Comparison of ENCODE assay signal across 7 cellular contexts in the genomic region with DNA sequence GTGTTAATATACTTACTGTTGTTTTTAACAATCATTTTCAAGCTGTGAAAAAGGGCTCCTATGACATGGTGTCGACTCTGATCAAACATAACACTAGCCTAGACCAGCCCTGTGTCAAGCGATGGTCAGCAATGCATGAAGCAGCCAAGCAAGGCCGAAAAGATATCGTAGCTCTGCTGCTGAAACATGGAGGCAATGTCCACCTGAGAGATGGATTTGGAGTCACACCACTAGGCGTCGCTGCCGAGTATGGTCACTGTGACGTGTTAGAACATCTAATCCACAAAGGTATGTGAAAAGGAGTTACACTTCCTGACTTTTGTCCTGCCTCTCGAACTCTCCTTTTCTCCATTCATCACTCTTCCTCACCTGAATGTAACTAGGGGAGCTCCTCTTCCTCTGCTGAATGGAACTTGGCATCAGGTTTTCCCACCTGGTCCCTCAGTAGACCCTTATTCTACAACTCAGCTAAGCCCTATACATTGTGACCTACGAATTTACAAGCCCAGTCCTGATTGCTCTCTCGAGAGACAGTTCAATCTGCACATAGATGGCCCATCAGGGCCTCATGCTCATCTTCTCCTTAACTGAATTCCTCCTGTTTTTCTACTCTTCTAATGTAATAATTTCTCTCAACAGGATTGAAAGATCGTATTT. TPM values are rescaled to one million over a fixed set of nuclear protein-coding genes. Genes with fewer than 3 reads are reported as not detected.
DNase-seq lines count a peak whose midpoint lies in the region; ATAC-seq and TF ChIP-seq lines count a peak whose summit lies in the region.

No MANE protein-coding gene starts in this region.

- peak; percentile 96 for ATAC-seq in GM18517 (IDR thresholded peaks at IDR 0.05; ENCODE audit: unreplicated experiment)
- ATAC-seq in HG02763 (IDR thresholded peaks at IDR 0.05; ENCODE audit: unreplicated experiment) = peak; percentile 93

- no peaks in the 10 kb centered on the region for H3K36me3 ChIP-seq in right atrium auricular region
- no peaks in the 10 kb centered on the region for H3K36me3 ChIP-seq in uterus

- H3K4me3 ChIP-seq in right atrium auricular region (no peak overlapping the region), uterus (no peak overlapping the region)

- DNase-seq in NCI-H69 (lab: John Stamatoyannopoulos, UW) (peak; percentile 42), right atrium auricular region (ENCODE audit: low spot score) (no peak), uterus (no peak)
- DNase-seq in activated T-cell treated with anti-CD3 and anti-CD28 coated beads, Interleukin-2, amount 50 U/mL, for 48 hours = peak; percentile 80 to 82
- peak in 2 of 3 donors; percentile 16 to 47 for DNase-seq in stimulated activated CD4-positive, alpha-beta T cell treated with anti-CD3 and anti-CD28 coated beads, TNF-alpha, amount 100 ng/mL, for 1 hour (ENCODE audit: low read depth in 3 of 3, low spot score in 1 of 3)

- H3K27ac ChIP-seq in right atrium auricular region (peak overlapping the region in 1 of 2 donors; percentile 89), uterus (no peak overlapping the region)

- intact Hi-C loops in uterus (cut with DNase I; ENCODE audit: low total_unique reads) = no loop called here

- no peak for TF ChIP-seq POLR2A in uterus (IDR thresholded peaks at IDR 0.05)

- TF ChIP-seq CTCF in right atrium auricular region (IDR thresholded peaks at IDR 0.05) (peak; percentile 31 to 60), uterus (IDR thresholded peaks at IDR 0.05) (peak in 1 of 4 experiments; percentile 28)

- H3K27me3 ChIP-seq in right atrium auricular region (no peaks in the 10 kb centered on the region), uterus (no peaks in the 10 kb centered on the region)

- H3K4me1 ChIP-seq in right atrium auricular region = no peaks in the 10 kb centered on the region
- H3K4me1 ChIP-seq in uterus = no peaks in the 10 kb centered on the region

- H3K9me3 ChIP-seq in right atrium auricular region (no peaks in the 10 kb centered on the region), uterus (no peaks in the 10 kb centered on the region)

RNA-seq across cellular contexts. Expression of gene ASB15, which starts 23.0 kb away (rescaled TPM):
- 10 to 100 TPM; 18.6 to 53.9 TPM for total RNA-seq in right atrium auricular region
- total RNA-seq in uterus = not detected

RNA-seq across cellular contexts. Expression of gene LMOD2, which starts 31.0 kb away (rescaled TPM):
- total RNA-seq in right atrium auricular region = 100 to 1,000 TPM; 374 to 493 TPM
- under 1 TPM in 1 of 4 donors, not detected in 3; 0.52 TPM for total RNA-seq in uterus

Comparison
In these comparisons a context has a peak if more than half of its experiments do, and no peak if none do; other contexts are left out.
1. DNase-seq: peak in NCI-H69 (single experiment), activated T-cell treated with anti-CD3 and anti-CD28 coated beads, Interleukin-2, amount 50 U/mL, for 48 hours (2 of 2) and stimulated activated CD4-positive, alpha-beta T cell treated with anti-CD3 and anti-CD28 coated beads, TNF-alpha, amount 100 ng/mL, for 1 hour (2 of 3); none in right atrium auricular region (single experiment) and uterus (0 of 2).
2. RNA of gene ASB15, which starts 23.0 kb away (total RNA-seq): 18.6 to 53.9 TPM in right atrium auricular region; not detected in uterus; every median in the first group is over 10 times any median in the second.
3. RNA of gene LMOD2, which starts 31.0 kb away (total RNA-seq): 374 to 493 TPM in right atrium auricular region; 0.52 TPM in uterus; every median in the first group is over 100 times any median in the second.